Comparison of ENCODE assay signal across 19 cellular contexts in genomic region chr7:138667535-138667934, GRCh38. TPM values are rescaled to one million over a fixed set of nuclear protein-coding genes. Genes with fewer than 3 reads are reported as not detected.
"Had no signal": no experiment of that assay in that cellular context is flagged by ENCODE, and none has a peak within 500 bp of the region (broad histone marks: within the 10 kb centered on the region; RNA-seq: fewer than 3 reads in every experiment).

No MANE protein-coding gene starts in this region.

- H3K4me3 ChIP-seq: hepatocyte, psoas muscle, right lobe of liver, spleen had no signal

- H3K4me3 Mint-ChIP-seq: activated naive CD4-positive, alpha-beta T cell treated with anti-CD3 and anti-CD28 coated beads, Interleukin-2, amount 10 ng/mL, durations not matched to agents 7 days and 5 days; nephron progenitor cell had no signal

- H3K27ac ChIP-seq: brain microvascular endothelial cell, psoas muscle, right lobe of liver, spleen had no signal

- ATAC-seq: psoas muscle, right lobe of liver had no signal

- H3K36me3 ChIP-seq: brain microvascular endothelial cell, right lobe of liver, spleen had no signal

- H3K36me3 Mint-ChIP-seq: activated naive CD4-positive, alpha-beta T cell treated with anti-CD3 and anti-CD28 coated beads, Interleukin-2, amount 10 ng/mL, durations not matched to agents 7 days and 5 days had no signal

- H3K27me3 ChIP-seq: brain microvascular endothelial cell, hepatocyte, right lobe of liver had no signal

- DNase-seq: activated CD4-positive, alpha-beta T cell treated with anti-CD3 and anti-CD28 coated beads for 1 hour; activated naive CD4-positive, alpha-beta T cell treated with anti-CD3 and anti-CD28 coated beads, Interleukin-2, amount 10 ng/mL, durations not matched to agents 7 days and 5 days; amygdala; brain microvascular endothelial cell; dermis blood vessel endothelial cell; mesendoderm; nephron progenitor cell; psoas muscle; right lobe of liver; spleen; stimulated activated CD4-positive, alpha-beta T cell treated with anti-CD3 and anti-CD28 coated beads, Interleukin-2, amount 100 ng/mL, for 24 hours; stimulated activated naive CD4-positive, alpha-beta T cell treated with Interleukin-2 at 50 U/mL for 16 hours; SW 1271; T1000 had no signal

- H3K79me2 ChIP-seq: hepatocyte had no signal

- H2AFZ ChIP-seq: hepatocyte had no signal

- H3K27ac Mint-ChIP-seq: activated naive CD4-positive, alpha-beta T cell treated with anti-CD3 and anti-CD28 coated beads, Interleukin-2, amount 10 ng/mL, durations not matched to agents 7 days and 5 days had no signal

- H3K4me1 ChIP-seq: psoas muscle, right lobe of liver had no signal

- H3K9me3 ChIP-seq: psoas muscle, right lobe of liver, spleen had no signal

RNA-seq across cellular contexts. Expression of gene SVOPL, which starts 33.6 kb away (rescaled TPM):
- total RNA-seq: dermis blood vessel endothelial cell, epithelial cell of proximal tubule, kidney epithelial cell, osteoblast, psoas muscle, right lobe of liver had no signal
- polyA plus RNA-seq: liver had no signal
